Comparison of ENCODE assay signal across 14 cellular contexts in genomic region chr17:14833201-14833773, GRCh38.
DNase-seq lines count a peak whose midpoint lies in the region; ATAC-seq and TF ChIP-seq lines count a peak whose summit lies in the region.
"Had no signal": no experiment of that assay in that cellular context is flagged by ENCODE, and none has a peak within 500 bp of the region (broad histone marks: within the 10 kb centered on the region; RNA-seq: fewer than 3 reads in every experiment).

No MANE protein-coding gene starts in this region.

- peak; percentile 13 for DNase-seq in activated CD8-positive, alpha-beta T cell treated with anti-CD3 and anti-CD28 coated beads for 36 hours
- no peak for DNase-seq in activated CD8-positive, alpha-beta T cell treated with anti-CD3 and anti-CD28 coated beads, Interleukin-2, amount 10 ng/mL, durations not matched to agents 7 days and 5 days
- peak; percentile 62 for DNase-seq in Jurkat, Clone E6-1 (ENCODE audit: low read depth, low spot score)
- DNase-seq in epithelial cell of prostate (ENCODE audit: low read depth, low spot score) (peak; percentile 66), skeletal muscle cell (ENCODE audit: low read depth) (peak; percentile 72), Ammon's horn (ENCODE audit: low spot score) (no peak), caudate nucleus (lab: John Stamatoyannopoulos, UW) (no peak)
- DNase-seq: BE2C, sigmoid colon, T-helper 17 cell, upper lobe of right lung had no signal

- no peak overlapping the region for H3K4me3 ChIP-seq in Jurkat, Clone E6-1 (ENCODE audit: low read length)
- H3K4me3 ChIP-seq in skeletal muscle cell (ENCODE audit: low read depth, low read length) = no peak overlapping the region
- H3K4me3 ChIP-seq: ascending aorta, sigmoid colon, upper lobe of right lung had no signal

- H3K36me3 Mint-ChIP-seq in activated CD8-positive, alpha-beta T cell treated with anti-CD3 and anti-CD28 coated beads for 36 hours (ENCODE audit: low read depth) = no peaks in the 10 kb centered on the region
- no peaks in the 10 kb centered on the region for H3K36me3 Mint-ChIP-seq in activated CD8-positive, alpha-beta T cell treated with anti-CD3 and anti-CD28 coated beads, Interleukin-2, amount 10 ng/mL, durations not matched to agents 7 days and 5 days (ENCODE audit: low read depth)
- H3K36me3 Mint-ChIP-seq: IgD-negative memory B cell had no signal

- TF ChIP-seq CTCF in activated CD8-positive, alpha-beta T cell treated with anti-CD3 and anti-CD28 coated beads for 36 hours (IDR thresholded peaks at IDR 0.05) = no peak

- CTCF ChIA-PET in activated CD8-positive, alpha-beta T cell treated with anti-CD3 and anti-CD28 coated beads for 36 hours (lab: Charles Lee) = no interaction called here
- CTCF ChIA-PET in activated CD8-positive, alpha-beta T cell treated with anti-CD3 and anti-CD28 coated beads, Interleukin-2, amount 10 ng/mL, durations not matched to agents 7 days and 5 days (lab: Charles Lee) = no interaction called here

- peak overlapping the region; percentile 66 for H3K27ac ChIP-seq in epithelial cell of prostate
- no peak overlapping the region for H3K27ac ChIP-seq in caudate nucleus (ENCODE audit: low read depth, low read length)
- H3K27ac ChIP-seq: ascending aorta, sigmoid colon, upper lobe of right lung had no signal

- ATAC-seq in activated CD8-positive, alpha-beta T cell treated with anti-CD3 and anti-CD28 coated beads for 36 hours = no peak
- no peak for ATAC-seq in activated CD8-positive, alpha-beta T cell treated with anti-CD3 and anti-CD28 coated beads, Interleukin-2, amount 10 ng/mL, durations not matched to agents 7 days and 5 days
- ATAC-seq in HG03521 (IDR thresholded peaks at IDR 0.05; ENCODE audit: unreplicated experiment) = no peak
- ATAC-seq: T-helper 17 cell, upper lobe of right lung had no signal

- intact Hi-C loops in activated CD8-positive, alpha-beta T cell treated with anti-CD3 and anti-CD28 coated beads for 36 hours (cut with micrococcal nuclease) = no loop called here

- H3K9me3 Mint-ChIP-seq in activated CD8-positive, alpha-beta T cell treated with anti-CD3 and anti-CD28 coated beads for 36 hours = peaks cover 3% of the 10 kb centered on the region
- H3K9me3 Mint-ChIP-seq in activated CD8-positive, alpha-beta T cell treated with anti-CD3 and anti-CD28 coated beads, Interleukin-2, amount 10 ng/mL, durations not matched to agents 7 days and 5 days (ENCODE audit: insufficient read depth) = no peaks in the 10 kb centered on the region

- H3K4me1 Mint-ChIP-seq in activated CD8-positive, alpha-beta T cell treated with anti-CD3 and anti-CD28 coated beads for 36 hours (ENCODE audit: low read depth) = peaks cover 11% of the 10 kb centered on the region
- peaks cover 12% of the 10 kb centered on the region for H3K4me1 Mint-ChIP-seq in activated CD8-positive, alpha-beta T cell treated with anti-CD3 and anti-CD28 coated beads, Interleukin-2, amount 10 ng/mL, durations not matched to agents 7 days and 5 days (ENCODE audit: low read depth)
- H3K4me1 Mint-ChIP-seq: IgD-negative memory B cell had no signal

- no peak overlapping the region for H3K4me3 Mint-ChIP-seq in activated CD8-positive, alpha-beta T cell treated with anti-CD3 and anti-CD28 coated beads for 36 hours
- no peak overlapping the region for H3K4me3 Mint-ChIP-seq in activated CD8-positive, alpha-beta T cell treated with anti-CD3 and anti-CD28 coated beads, Interleukin-2, amount 10 ng/mL, durations not matched to agents 7 days and 5 days
- H3K4me3 Mint-ChIP-seq: T-helper 17 cell had no signal

- no peaks in the 10 kb centered on the region for H3K27me3 Mint-ChIP-seq in activated CD8-positive, alpha-beta T cell treated with anti-CD3 and anti-CD28 coated beads for 36 hours
- peaks cover 6% of the 10 kb centered on the region for H3K27me3 Mint-ChIP-seq in activated CD8-positive, alpha-beta T cell treated with anti-CD3 and anti-CD28 coated beads, Interleukin-2, amount 10 ng/mL, durations not matched to agents 7 days and 5 days (ENCODE audit: low read depth)
- H3K27me3 Mint-ChIP-seq: IgD-negative memory B cell had no signal

- H3K27ac Mint-ChIP-seq in activated CD8-positive, alpha-beta T cell treated with anti-CD3 and anti-CD28 coated beads for 36 hours = no peak overlapping the region
- no peak overlapping the region for H3K27ac Mint-ChIP-seq in activated CD8-positive, alpha-beta T cell treated with anti-CD3 and anti-CD28 coated beads, Interleukin-2, amount 10 ng/mL, durations not matched to agents 7 days and 5 days
- H3K27ac Mint-ChIP-seq: IgD-negative memory B cell, T-helper 17 cell had no signal

- POLR2A ChIA-PET in activated CD8-positive, alpha-beta T cell treated with anti-CD3 and anti-CD28 coated beads for 36 hours (lab: Charles Lee) = no interaction called here
- POLR2A ChIA-PET in activated CD8-positive, alpha-beta T cell treated with anti-CD3 and anti-CD28 coated beads, Interleukin-2, amount 10 ng/mL, durations not matched to agents 7 days and 5 days (lab: Charles Lee) = no interaction called here

Comparison
In these comparisons a context has a peak if more than half of its experiments do, and no peak if none do; other contexts are left out.
1. DNase-seq: peak in activated CD8-positive, alpha-beta T cell treated with anti-CD3 and anti-CD28 coated beads for 36 hours (single experiment), Jurkat, Clone E6-1 (single experiment), epithelial cell of prostate (single experiment) and skeletal muscle cell (single experiment); none in activated CD8-positive, alpha-beta T cell treated with anti-CD3 and anti-CD28 coated beads, Interleukin-2, amount 10 ng/mL, durations not matched to agents 7 days and 5 days (single experiment), Ammon's horn (single experiment) and caudate nucleus (0 of 61).